In the genomic region with DNA sequence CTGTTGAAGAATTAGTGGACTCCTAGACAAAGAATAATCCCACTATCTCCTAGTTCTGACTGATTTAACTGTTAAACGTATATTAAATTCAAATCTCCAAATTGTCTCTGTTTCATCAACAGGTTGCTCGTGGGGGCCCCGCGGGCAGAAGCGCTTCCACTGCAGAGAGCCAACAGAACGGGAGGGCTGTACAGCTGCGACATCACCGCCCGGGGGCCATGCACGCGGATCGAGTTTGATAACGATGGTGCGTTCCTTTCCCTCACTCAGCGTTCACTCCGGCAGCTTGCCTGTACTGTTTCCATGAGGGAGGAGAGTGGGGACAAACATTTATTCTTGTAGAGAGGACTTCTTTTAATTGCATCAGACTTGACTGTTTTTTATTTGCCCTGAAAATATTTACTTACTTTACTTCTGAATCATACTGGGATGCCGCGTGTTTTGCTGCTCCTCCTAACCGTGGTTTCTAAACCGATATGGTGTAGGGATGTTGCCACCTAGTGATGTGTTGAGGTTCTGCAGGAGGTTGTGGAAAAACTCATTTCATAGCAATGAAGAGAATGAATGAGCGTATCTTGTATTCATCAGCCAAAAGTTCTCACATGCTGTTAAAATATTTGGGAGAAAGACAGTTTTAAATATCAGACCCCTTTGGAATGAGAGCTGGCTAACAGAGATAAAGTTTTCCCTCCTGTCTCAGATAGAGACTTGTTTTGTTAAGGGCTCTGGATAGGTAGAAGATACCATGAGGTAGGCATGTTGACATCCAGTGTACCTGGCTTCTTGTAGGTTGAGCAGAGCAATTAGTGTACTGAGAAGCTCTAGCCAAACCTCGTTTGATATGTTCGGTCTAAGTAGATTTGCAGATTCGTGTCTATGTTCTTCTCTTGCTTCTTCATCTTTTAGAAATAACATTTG, we compare ENCODE assay signal across 1 cellular context.
TF ChIP-seq lines count a peak whose summit lies in the region.

No MANE protein-coding gene starts in this region.

TF ChIP-seq in K562, 482 proteins besides CTCF, POLR2A, EP300 and RAD21 (continued from another document):
- TF ChIP-seq, protein P1, sequence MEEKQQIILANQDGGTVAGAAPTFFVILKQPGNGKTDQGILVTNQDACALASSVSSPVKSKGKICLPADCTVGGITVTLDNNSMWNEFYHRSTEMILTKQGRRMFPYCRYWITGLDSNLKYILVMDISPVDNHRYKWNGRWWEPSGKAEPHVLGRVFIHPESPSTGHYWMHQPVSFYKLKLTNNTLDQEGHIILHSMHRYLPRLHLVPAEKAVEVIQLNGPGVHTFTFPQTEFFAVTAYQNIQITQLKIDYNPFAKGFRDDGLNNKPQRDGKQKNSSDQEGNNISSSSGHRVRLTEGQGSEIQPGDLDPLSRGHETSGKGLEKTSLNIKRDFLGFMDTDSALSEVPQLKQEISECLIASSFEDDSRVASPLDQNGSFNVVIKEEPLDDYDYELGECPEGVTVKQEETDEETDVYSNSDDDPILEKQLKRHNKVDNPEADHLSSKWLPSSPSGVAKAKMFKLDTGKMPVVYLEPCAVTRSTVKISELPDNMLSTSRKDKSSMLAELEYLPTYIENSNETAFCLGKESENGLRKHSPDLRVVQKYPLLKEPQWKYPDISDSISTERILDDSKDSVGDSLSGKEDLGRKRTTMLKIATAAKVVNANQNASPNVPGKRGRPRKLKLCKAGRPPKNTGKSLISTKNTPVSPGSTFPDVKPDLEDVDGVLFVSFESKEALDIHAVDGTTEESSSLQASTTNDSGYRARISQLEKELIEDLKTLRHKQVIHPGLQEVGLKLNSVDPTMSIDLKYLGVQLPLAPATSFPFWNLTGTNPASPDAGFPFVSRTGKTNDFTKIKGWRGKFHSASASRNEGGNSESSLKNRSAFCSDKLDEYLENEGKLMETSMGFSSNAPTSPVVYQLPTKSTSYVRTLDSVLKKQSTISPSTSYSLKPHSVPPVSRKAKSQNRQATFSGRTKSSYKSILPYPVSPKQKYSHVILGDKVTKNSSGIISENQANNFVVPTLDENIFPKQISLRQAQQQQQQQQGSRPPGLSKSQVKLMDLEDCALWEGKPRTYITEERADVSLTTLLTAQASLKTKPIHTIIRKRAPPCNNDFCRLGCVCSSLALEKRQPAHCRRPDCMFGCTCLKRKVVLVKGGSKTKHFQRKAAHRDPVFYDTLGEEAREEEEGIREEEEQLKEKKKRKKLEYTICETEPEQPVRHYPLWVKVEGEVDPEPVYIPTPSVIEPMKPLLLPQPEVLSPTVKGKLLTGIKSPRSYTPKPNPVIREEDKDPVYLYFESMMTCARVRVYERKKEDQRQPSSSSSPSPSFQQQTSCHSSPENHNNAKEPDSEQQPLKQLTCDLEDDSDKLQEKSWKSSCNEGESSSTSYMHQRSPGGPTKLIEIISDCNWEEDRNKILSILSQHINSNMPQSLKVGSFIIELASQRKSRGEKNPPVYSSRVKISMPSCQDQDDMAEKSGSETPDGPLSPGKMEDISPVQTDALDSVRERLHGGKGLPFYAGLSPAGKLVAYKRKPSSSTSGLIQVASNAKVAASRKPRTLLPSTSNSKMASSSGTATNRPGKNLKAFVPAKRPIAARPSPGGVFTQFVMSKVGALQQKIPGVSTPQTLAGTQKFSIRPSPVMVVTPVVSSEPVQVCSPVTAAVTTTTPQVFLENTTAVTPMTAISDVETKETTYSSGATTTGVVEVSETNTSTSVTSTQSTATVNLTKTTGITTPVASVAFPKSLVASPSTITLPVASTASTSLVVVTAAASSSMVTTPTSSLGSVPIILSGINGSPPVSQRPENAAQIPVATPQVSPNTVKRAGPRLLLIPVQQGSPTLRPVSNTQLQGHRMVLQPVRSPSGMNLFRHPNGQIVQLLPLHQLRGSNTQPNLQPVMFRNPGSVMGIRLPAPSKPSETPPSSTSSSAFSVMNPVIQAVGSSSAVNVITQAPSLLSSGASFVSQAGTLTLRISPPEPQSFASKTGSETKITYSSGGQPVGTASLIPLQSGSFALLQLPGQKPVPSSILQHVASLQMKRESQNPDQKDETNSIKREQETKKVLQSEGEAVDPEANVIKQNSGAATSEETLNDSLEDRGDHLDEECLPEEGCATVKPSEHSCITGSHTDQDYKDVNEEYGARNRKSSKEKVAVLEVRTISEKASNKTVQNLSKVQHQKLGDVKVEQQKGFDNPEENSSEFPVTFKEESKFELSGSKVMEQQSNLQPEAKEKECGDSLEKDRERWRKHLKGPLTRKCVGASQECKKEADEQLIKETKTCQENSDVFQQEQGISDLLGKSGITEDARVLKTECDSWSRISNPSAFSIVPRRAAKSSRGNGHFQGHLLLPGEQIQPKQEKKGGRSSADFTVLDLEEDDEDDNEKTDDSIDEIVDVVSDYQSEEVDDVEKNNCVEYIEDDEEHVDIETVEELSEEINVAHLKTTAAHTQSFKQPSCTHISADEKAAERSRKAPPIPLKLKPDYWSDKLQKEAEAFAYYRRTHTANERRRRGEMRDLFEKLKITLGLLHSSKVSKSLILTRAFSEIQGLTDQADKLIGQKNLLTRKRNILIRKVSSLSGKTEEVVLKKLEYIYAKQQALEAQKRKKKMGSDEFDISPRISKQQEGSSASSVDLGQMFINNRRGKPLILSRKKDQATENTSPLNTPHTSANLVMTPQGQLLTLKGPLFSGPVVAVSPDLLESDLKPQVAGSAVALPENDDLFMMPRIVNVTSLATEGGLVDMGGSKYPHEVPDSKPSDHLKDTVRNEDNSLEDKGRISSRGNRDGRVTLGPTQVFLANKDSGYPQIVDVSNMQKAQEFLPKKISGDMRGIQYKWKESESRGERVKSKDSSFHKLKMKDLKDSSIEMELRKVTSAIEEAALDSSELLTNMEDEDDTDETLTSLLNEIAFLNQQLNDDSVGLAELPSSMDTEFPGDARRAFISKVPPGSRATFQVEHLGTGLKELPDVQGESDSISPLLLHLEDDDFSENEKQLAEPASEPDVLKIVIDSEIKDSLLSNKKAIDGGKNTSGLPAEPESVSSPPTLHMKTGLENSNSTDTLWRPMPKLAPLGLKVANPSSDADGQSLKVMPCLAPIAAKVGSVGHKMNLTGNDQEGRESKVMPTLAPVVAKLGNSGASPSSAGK (IDR thresholded peaks at IDR 0.05) = peak; percentile 68
- 0 out of 2 replicates have a peak, but pooled peaks have one; percentile 40 for TF ChIP-seq BCOR (IDR thresholded peaks at IDR 0.05)
- peak in 1 of 2 experiments; percentile 19; a peak in 1 of 4 replicates for TF ChIP-seq FOXK2 (conservative IDR thresholded peaks at IDR 0.05 in 1 of 2, IDR thresholded peaks at IDR 0.05 in 1 of 2; ENCODE audit: low read depth in 2 of 2)
- TF ChIP-seq, protein P2, sequence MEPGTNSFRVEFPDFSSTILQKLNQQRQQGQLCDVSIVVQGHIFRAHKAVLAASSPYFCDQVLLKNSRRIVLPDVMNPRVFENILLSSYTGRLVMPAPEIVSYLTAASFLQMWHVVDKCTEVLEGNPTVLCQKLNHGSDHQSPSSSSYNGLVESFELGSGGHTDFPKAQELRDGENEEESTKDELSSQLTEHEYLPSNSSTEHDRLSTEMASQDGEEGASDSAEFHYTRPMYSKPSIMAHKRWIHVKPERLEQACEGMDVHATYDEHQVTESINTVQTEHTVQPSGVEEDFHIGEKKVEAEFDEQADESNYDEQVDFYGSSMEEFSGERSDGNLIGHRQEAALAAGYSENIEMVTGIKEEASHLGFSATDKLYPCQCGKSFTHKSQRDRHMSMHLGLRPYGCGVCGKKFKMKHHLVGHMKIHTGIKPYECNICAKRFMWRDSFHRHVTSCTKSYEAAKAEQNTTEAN (CRISPR knock-in tag; IDR thresholded peaks at IDR 0.05) = no peak
- TF ChIP-seq STAG1 (CRISPR knock-in tag; IDR thresholded peaks at IDR 0.05; ENCODE audit: borderline replicate concordance) = peak; percentile 51; the same call in 1 of the 2 replicates
- no peak for TF ChIP-seq CBFA2T3 (IDR thresholded peaks at IDR 0.05)
- TF ChIP-seq, protein P3, sequence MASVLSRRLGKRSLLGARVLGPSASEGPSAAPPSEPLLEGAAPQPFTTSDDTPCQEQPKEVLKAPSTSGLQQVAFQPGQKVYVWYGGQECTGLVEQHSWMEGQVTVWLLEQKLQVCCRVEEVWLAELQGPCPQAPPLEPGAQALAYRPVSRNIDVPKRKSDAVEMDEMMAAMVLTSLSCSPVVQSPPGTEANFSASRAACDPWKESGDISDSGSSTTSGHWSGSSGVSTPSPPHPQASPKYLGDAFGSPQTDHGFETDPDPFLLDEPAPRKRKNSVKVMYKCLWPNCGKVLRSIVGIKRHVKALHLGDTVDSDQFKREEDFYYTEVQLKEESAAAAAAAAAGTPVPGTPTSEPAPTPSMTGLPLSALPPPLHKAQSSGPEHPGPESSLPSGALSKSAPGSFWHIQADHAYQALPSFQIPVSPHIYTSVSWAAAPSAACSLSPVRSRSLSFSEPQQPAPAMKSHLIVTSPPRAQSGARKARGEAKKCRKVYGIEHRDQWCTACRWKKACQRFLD (CRISPR knock-in tag; IDR thresholded peaks at IDR 0.05) = no peak
- TF ChIP-seq SOX6 (IDR thresholded peaks at IDR 0.05) = peak; percentile 26; the same call in 1 of the 2 replicates
- TF ChIP-seq CXXC5 (CRISPR knock-in tag; IDR thresholded peaks at IDR 0.05) = peak; percentile 73
- TF ChIP-seq EGR1 (conservative IDR thresholded peaks at IDR 0.05) = no peak
- peak; percentile 38; the same call in 1 of the 2 replicates for TF ChIP-seq CEBPG (CRISPR knock-in tag; IDR thresholded peaks at IDR 0.05)
- TF ChIP-seq CEBPG (tag; conservative IDR thresholded peaks at IDR 0.05 in 1 of 2, IDR thresholded peaks at IDR 0.05 in 1 of 2) = no peak
- TF ChIP-seq FOSL1 (tag; conservative IDR thresholded peaks at IDR 0.05) = peak; percentile 35; the same call in 1 of the 2 replicates
- TF ChIP-seq JUN (IDR thresholded peaks at IDR 0.05; ENCODE audit: borderline replicate concordance, low read depth, low read length) = 0 out of 2 replicates have a peak, but pooled peaks have one; percentile 31
- no peak for TF ChIP-seq JUN (CRISPR knock-in tag; IDR thresholded peaks at IDR 0.05; ENCODE audit: borderline replicate concordance)
- TF ChIP-seq, protein P4, sequence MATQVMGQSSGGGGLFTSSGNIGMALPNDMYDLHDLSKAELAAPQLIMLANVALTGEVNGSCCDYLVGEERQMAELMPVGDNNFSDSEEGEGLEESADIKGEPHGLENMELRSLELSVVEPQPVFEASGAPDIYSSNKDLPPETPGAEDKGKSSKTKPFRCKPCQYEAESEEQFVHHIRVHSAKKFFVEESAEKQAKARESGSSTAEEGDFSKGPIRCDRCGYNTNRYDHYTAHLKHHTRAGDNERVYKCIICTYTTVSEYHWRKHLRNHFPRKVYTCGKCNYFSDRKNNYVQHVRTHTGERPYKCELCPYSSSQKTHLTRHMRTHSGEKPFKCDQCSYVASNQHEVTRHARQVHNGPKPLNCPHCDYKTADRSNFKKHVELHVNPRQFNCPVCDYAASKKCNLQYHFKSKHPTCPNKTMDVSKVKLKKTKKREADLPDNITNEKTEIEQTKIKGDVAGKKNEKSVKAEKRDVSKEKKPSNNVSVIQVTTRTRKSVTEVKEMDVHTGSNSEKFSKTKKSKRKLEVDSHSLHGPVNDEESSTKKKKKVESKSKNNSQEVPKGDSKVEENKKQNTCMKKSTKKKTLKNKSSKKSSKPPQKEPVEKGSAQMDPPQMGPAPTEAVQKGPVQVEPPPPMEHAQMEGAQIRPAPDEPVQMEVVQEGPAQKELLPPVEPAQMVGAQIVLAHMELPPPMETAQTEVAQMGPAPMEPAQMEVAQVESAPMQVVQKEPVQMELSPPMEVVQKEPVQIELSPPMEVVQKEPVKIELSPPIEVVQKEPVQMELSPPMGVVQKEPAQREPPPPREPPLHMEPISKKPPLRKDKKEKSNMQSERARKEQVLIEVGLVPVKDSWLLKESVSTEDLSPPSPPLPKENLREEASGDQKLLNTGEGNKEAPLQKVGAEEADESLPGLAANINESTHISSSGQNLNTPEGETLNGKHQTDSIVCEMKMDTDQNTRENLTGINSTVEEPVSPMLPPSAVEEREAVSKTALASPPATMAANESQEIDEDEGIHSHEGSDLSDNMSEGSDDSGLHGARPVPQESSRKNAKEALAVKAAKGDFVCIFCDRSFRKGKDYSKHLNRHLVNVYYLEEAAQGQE (CRISPR knock-in tag; IDR thresholded peaks at IDR 0.05; ENCODE audit: low read depth) = no peak
- TF ChIP-seq, protein P5, sequence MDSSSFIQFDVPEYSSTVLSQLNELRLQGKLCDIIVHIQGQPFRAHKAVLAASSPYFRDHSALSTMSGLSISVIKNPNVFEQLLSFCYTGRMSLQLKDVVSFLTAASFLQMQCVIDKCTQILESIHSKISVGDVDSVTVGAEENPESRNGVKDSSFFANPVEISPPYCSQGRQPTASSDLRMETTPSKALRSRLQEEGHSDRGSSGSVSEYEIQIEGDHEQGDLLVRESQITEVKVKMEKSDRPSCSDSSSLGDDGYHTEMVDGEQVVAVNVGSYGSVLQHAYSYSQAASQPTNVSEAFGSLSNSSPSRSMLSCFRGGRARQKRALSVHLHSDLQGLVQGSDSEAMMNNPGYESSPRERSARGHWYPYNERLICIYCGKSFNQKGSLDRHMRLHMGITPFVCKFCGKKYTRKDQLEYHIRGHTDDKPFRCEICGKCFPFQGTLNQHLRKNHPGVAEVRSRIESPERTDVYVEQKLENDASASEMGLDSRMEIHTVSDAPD (CRISPR knock-in tag; IDR thresholded peaks at IDR 0.05) = no peak
- no peak for TF ChIP-seq ZNF124 (CRISPR knock-in tag; IDR thresholded peaks at IDR 0.05)
